Comparison of ENCODE assay signal across 1 cellular context in genomic region chr6:28838634-28839442, GRCh38.
TF ChIP-seq lines count a peak whose summit lies in the region.

No MANE protein-coding gene starts in this region.

TF ChIP-seq in HepG2, 621 proteins besides CTCF, POLR2A, EP300 and RAD21 (continued from another document and continues in another):
- TF ChIP-seq ZNF850 (CRISPR knock-in tag; conservative IDR thresholded peaks at IDR 0.05) (no peak), RBFOX2 (IDR thresholded peaks at IDR 0.05; ENCODE audit: low read depth, low read length) (no peak), ZNF572 (CRISPR knock-in tag; IDR thresholded peaks at IDR 0.05) (peak; percentile 22; the same call in 1 of the 2 replicates), HNRNPL (IDR thresholded peaks at IDR 0.05; ENCODE audit: low read depth, low read length) (no peak), HOMEZ (CRISPR knock-in tag; IDR thresholded peaks at IDR 0.05; ENCODE audit: low read depth) (peak; percentile 64), REST (IDR thresholded peaks at IDR 0.05; ENCODE audit: borderline replicate concordance in 1 of 2, low read depth in 1 of 2, low read length in 2 of 2) (no peak), HOXA7 (CRISPR knock-in tag; IDR thresholded peaks at IDR 0.05) (no peak), SMARCC2 (IDR thresholded peaks at IDR 0.05) (no peak), CCDC6 (CRISPR knock-in tag; IDR thresholded peaks at IDR 0.05) (peak; percentile 81; the same call in 1 of the 2 replicates), ZNF235 (CRISPR knock-in tag; IDR thresholded peaks at IDR 0.05; ENCODE audit: borderline replicate concordance) (no peak), ZHX2 (IDR thresholded peaks at IDR 0.05; ENCODE audit: low read depth) (no peak), ZHX2 (CRISPR knock-in tag; IDR thresholded peaks at IDR 0.05; ENCODE audit: borderline replicate concordance) (no peak), ZNF639 (CRISPR knock-in tag; conservative IDR thresholded peaks at IDR 0.05) (0 out of 2 replicates have a peak, but pooled peaks have one; percentile 42), RFX3 (CRISPR knock-in tag; IDR thresholded peaks at IDR 0.05) (no peak; the same call in 1 of the 2 replicates), ZFY (CRISPR knock-in tag; IDR thresholded peaks at IDR 0.05) (0 out of 2 replicates have a peak, but pooled peaks have one; percentile 17), SUZ12 (IDR thresholded peaks at IDR 0.05; ENCODE audit: low read depth, low read length) (no peak), NR2F2 (IDR thresholded peaks at IDR 0.05; ENCODE audit: borderline replicate concordance, low read depth) (no peak), KDM2A (CRISPR knock-in tag; IDR thresholded peaks at IDR 0.05; ENCODE audit: borderline replicate concordance, low read depth) (peak; percentile 95; the same call in 1 of the 2 replicates), MEF2D (CRISPR knock-in tag; IDR thresholded peaks at IDR 0.05) (peak; percentile 77), ZSCAN21 (CRISPR knock-in tag; IDR thresholded peaks at IDR 0.05; ENCODE audit: borderline replicate concordance) (peak; percentile 76; the same call in 1 of the 2 replicates), THAP11 (CRISPR knock-in tag; IDR thresholded peaks at IDR 0.05) (no peak; the same call in 1 of the 2 replicates), ZBED4 (CRISPR knock-in tag; IDR thresholded peaks at IDR 0.05; ENCODE audit: borderline replicate concordance) (peak; percentile 92), ARNT (IDR thresholded peaks at IDR 0.05) (no peak), ZNF552 (CRISPR knock-in tag; IDR thresholded peaks at IDR 0.05; ENCODE audit: borderline replicate concordance) (no peak), PRPF4 (IDR thresholded peaks at IDR 0.05; ENCODE audit: low read depth, low read length, poor library complexity, severe bottlenecking) (no peak), ZNF143 (CRISPR knock-in tag; IDR thresholded peaks at IDR 0.05) (no peak), CBFB (CRISPR knock-in tag; IDR thresholded peaks at IDR 0.05) (peak; percentile 73; the same call in 1 of the 2 replicates), RBM39 (IDR thresholded peaks at IDR 0.05; ENCODE audit: low read depth, low read length, poor library complexity, severe bottlenecking) (no peak), ELF1 (CRISPR knock-in tag; IDR thresholded peaks at IDR 0.05) (no peak; the same call in 1 of the 2 replicates), SP2 (CRISPR knock-in tag; IDR thresholded peaks at IDR 0.05) (no peak), ZNF576 (CRISPR knock-in tag; IDR thresholded peaks at IDR 0.05) (no peak), ATM (IDR thresholded peaks at IDR 0.05; ENCODE audit: borderline replicate concordance) (no peak), FOXA1 (IDR thresholded peaks at IDR 0.05) (no peak), FOXA1 (CRISPR knock-in tag; IDR thresholded peaks at IDR 0.05) (peak; percentile 33; the same call in 1 of the 2 replicates), HMG20A (CRISPR knock-in tag; IDR thresholded peaks at IDR 0.05; ENCODE audit: borderline replicate concordance) (no peak), RERE (CRISPR knock-in tag; IDR thresholded peaks at IDR 0.05; ENCODE audit: low read depth) (no peak; the same call in 1 of the 2 replicates), RFX1 (IDR thresholded peaks at IDR 0.05) (no peak), MBNL3 (CRISPR knock-in tag; conservative IDR thresholded peaks at IDR 0.05) (no peak), JUN (CRISPR knock-in tag; IDR thresholded peaks at IDR 0.05) (peak; percentile 37; the same call in 1 of the 2 replicates), ZNF20 (CRISPR knock-in tag; IDR thresholded peaks at IDR 0.05) (no peak), CHD4 (IDR thresholded peaks at IDR 0.05; ENCODE audit: borderline replicate concordance, low read length) (no peak)
